In the genomic region with DNA sequence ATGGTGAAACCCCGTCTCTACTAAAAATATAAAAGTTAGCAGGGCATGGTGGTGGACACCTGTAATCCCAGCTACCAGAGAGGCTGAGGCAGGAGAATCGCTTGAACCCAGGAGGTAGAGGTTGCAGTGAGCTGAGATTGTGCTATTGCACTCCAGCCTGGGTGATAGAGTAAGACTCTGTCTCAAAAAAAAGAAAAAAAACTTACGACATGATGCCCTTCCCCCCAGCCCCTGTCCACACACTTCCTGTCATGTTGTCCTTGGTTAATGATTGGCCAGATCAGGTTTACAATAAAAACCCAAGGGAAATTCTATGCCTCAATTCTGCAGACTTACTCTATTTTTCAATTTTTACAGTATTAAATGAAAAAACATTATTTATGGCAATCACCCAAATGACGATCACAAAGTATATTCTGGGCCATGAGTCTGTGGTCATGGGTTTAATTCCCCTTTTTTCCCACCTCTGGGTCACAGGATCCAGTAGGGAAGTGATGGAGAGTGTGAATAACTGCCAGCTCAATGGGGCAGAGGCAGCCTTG, we compare ENCODE assay signal across 10 cellular contexts.
DNase-seq lines count a peak whose midpoint lies in the region; TF ChIP-seq lines count a peak whose summit lies in the region.
"Had no signal": no experiment of that assay in that cellular context is flagged by ENCODE, and none has a peak within 500 bp of the region (broad histone marks: within the 10 kb centered on the region; RNA-seq: fewer than 3 reads in every experiment).

No MANE protein-coding gene starts in this region.

- peak overlapping the region in 1 of 2 donors; percentile 82 for H3K9ac ChIP-seq in mucosa of rectum (ENCODE audit: low read depth in 1 of 2, low read length in 2 of 2)

- TF ChIP-seq CTCF in Calu3 (IDR thresholded peaks at IDR 0.05; ENCODE audit: unreplicated experiment) (no peak), HFFc6 (IDR thresholded peaks at IDR 0.05) (no peak), Peyer's patch (IDR thresholded peaks at IDR 0.05) (no peak)

- TF ChIP-seq POLR2A in Peyer's patch (IDR thresholded peaks at IDR 0.05) = peak in 1 of 2 donors; percentile 52

- DNase-seq in Calu3 = peak; percentile 38
- no peak for DNase-seq in HFFc6
- DNase-seq in Peyer's patch = no peak
- DNase-seq in NOMO-1 (lab: John Stamatoyannopoulos, UW; ENCODE audit: unreplicated experiment in 2 of 2) = no peak
- no peak for DNase-seq in NCI-H524 (lab: John Stamatoyannopoulos, UW)
- DNase-seq in NCI-H446 treated with DMSO at 0.1 percent for 48 hours (lab: John Stamatoyannopoulos, UW) = no peak
- DNase-seq in SIG-M5 treated with dmso at 0.1 percent for 504 hours (lab: John Stamatoyannopoulos, UW; ENCODE audit: unreplicated experiment) = no peak
- DNase-seq: activated CD4-positive, CD25-positive, alpha-beta regulatory T cell; H9 had no signal

- peak overlapping the region; percentile 96 for H3K27ac Mint-ChIP-seq in Calu3 (ENCODE audit: unreplicated experiment)
- peak overlapping the region; percentile 42 for H3K27ac Mint-ChIP-seq in HFFc6

- H3K36me3 Mint-ChIP-seq in Calu3 (ENCODE audit: insufficient read depth, unreplicated experiment) (peaks cover 45% of the 10 kb centered on the region), HFFc6 (ENCODE audit: low read depth) (peaks cover 44% of the 10 kb centered on the region)

- H3K36me3 ChIP-seq in Peyer's patch (peaks cover 0 to 7% (median 0%) of the 10 kb centered on the region in 3 donors), mucosa of rectum (ENCODE audit: control insufficient read depth in 2 of 2, insufficient read depth in 2 of 2, low read length in 2 of 2) (peaks cover 0 to 7% of the 10 kb centered on the region in 2 donors)

- CTCF ChIA-PET in Calu3 (lab: Charles Lee) = interaction anchor here (0.7 to 2.5 kb wide), 9 partner anchors 23 to 258 kb away, joined by 3 to 16 read pairs (median 7); a partner anchor contains a TSS

- H3K27me3 ChIP-seq in Peyer's patch (no peaks in the 10 kb centered on the region), mucosa of rectum (ENCODE audit: control insufficient read depth in 2 of 2, insufficient read depth in 2 of 2, low read length in 2 of 2) (no peaks in the 10 kb centered on the region)

- H3K9me3 Mint-ChIP-seq in Calu3 (ENCODE audit: low read depth, unreplicated experiment) (no peaks in the 10 kb centered on the region), HFFc6 (no peaks in the 10 kb centered on the region)
- H3K9me3 Mint-ChIP-seq: H9 had no signal

- BruUV-seq in Calu3 (replicated peaks; lab: Mats Ljungman, UMichigan) = no TSS peak

- H3K4me3 ChIP-seq in Peyer's patch = peak overlapping the region in 1 of 4 donors; percentile 51
- H3K4me3 ChIP-seq in mucosa of rectum (ENCODE audit: low read length in 2 of 2) = peak overlapping the region; percentile 70 to 71

- H3K9me3 ChIP-seq in Peyer's patch (no peaks in the 10 kb centered on the region), mucosa of rectum (ENCODE audit: control insufficient read depth in 2 of 2, low read length in 2 of 2) (no peaks in the 10 kb centered on the region)

- peak overlapping the region in 3 of 4 donors; percentile 80 to 95 (median 82) for H3K27ac ChIP-seq in Peyer's patch
- H3K27ac ChIP-seq in mucosa of rectum (ENCODE audit: low read depth in 2 of 2, low read length in 2 of 2) = peak overlapping the region; percentile 94 to 97

- intact Hi-C loops in Calu3 (cut with micrococcal nuclease; ENCODE audit: unreplicated experiment) = loop anchor here (5.0 kb wide), 1 partner anchor 39 kb away; no protein-coding TSS in a partner anchor

- peaks cover 77% of the 10 kb centered on the region for H3K4me1 Mint-ChIP-seq in Calu3 (ENCODE audit: low read depth, unreplicated experiment)
- H3K4me1 Mint-ChIP-seq in HFFc6 (ENCODE audit: low read depth) = peaks cover 83% of the 10 kb centered on the region

- H3K27me3 Mint-ChIP-seq in Calu3 (ENCODE audit: unreplicated experiment) = no peaks in the 10 kb centered on the region
- H3K27me3 Mint-ChIP-seq in HFFc6 (ENCODE audit: insufficient read depth) = peaks cover 4% of the 10 kb centered on the region

- H3K4me1 ChIP-seq in Peyer's patch (peaks cover 0 to 20% (median 11%) of the 10 kb centered on the region in 4 donors), mucosa of rectum (ENCODE audit: control insufficient read depth in 2 of 2, insufficient read depth in 2 of 2, low read length in 2 of 2) (peaks cover 8 to 35% of the 10 kb centered on the region in 2 donors)

- H3K4me3 Mint-ChIP-seq in Calu3 (ENCODE audit: low read depth, unreplicated experiment) = peak overlapping the region; percentile 70
- no peak overlapping the region; the same call in 1 of the 2 replicates for H3K4me3 Mint-ChIP-seq in HFFc6
- H3K4me3 Mint-ChIP-seq: H9 had no signal
